ENCODE assay signal across 8 cellular contexts in the genomic region with DNA sequence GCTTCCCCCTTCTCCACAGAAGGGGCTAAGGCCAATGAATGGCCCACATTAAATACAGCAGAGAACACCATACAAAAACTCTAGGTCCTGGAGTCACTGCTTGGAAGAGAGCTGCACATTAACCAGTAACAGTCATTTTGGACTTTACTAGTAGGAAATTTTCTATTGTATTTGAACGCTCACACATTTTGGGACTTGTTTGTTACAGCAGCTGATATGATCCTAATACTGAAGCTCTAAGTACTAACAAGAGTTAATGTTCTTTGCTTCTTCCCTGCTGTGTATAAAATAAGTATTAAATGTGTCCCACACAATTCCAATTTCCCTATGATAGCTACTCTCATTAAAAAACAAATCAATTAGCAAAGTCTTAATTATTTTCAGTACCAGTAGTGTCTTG.
"Had no signal": no experiment of that assay in that cellular context is flagged by ENCODE, and none has a peak within 500 bp of the region (broad histone marks: within the 10 kb centered on the region; RNA-seq: fewer than 3 reads in every experiment).

No MANE protein-coding gene starts in this region.

- H3K4me3 ChIP-seq: GM12878 had no signal

- ATAC-seq: GM12878 had no signal

- DNase-seq: GDM1, GF-D8 had no signal

- FAIRE-seq: G401.6, GM12878, GM12891, GM12892, GM18507, GM19239 had no signal
